Comparison of ENCODE assay signal across 10 cellular contexts in genomic region chr7:80833289-80834104, GRCh38.
A peak's percentile ranks its signal among the peaks of the same experiment; 100 is the strongest.
DNase-seq lines count a peak whose midpoint lies in the region; ATAC-seq and TF ChIP-seq lines count a peak whose summit lies in the region.
"Had no signal": no experiment of that assay in that cellular context is flagged by ENCODE, and none has a peak within 500 bp of the region (broad histone marks: within the 10 kb centered on the region; RNA-seq: fewer than 3 reads in every experiment).

No MANE protein-coding gene starts in this region.

- in situ Hi-C loops in KBM-7 (cut with MboI; ENCODE audit: low pct_unique_long_range_greater_than_20kb, low sequenced_read_pairs), result no loop called here

- H3K4me3 ChIP-seq in epithelial cell of proximal tubule (ENCODE audit: low read depth, low read length), result no peak overlapping the region

- intact Hi-C loops in left cardiac atrium (cut with DNase I), result no loop called here

- DNase-seq in NCI-H2171 treated with DMSO at 0.1 percent for 48 hours (lab: John Stamatoyannopoulos, UW), result peak; percentile 24
- no peak for DNase-seq in NCI-H2171 (lab: John Stamatoyannopoulos, UW)
- peak; percentile 94 for DNase-seq in NCI-H82 (lab: John Stamatoyannopoulos, UW)
- peak; percentile 52 for DNase-seq in epithelial cell of proximal tubule (ENCODE audit: low read depth)
- peak; percentile 18 for DNase-seq in stromal cell of bone marrow (ENCODE audit: low read depth)
- DNase-seq in left cardiac atrium, result no peak
- no peak for DNase-seq in KBM-7
- DNase-seq: GF-D8, NCI-H510A had no signal

- ATAC-seq in left cardiac atrium (no peak), GM21825 (IDR thresholded peaks at IDR 0.05; ENCODE audit: unreplicated experiment) (no peak)

- no peak for TF ChIP-seq CTCF in epithelial cell of proximal tubule (conservative IDR thresholded peaks at IDR 0.05; ENCODE audit: low read depth, low read length)

Comparison
In these comparisons a context has a peak if more than half of its experiments do, and no peak if none do; other contexts are left out.
1. DNase-seq: peak in NCI-H2171 treated with DMSO at 0.1 percent for 48 hours (single experiment), NCI-H82 (single experiment), epithelial cell of proximal tubule (single experiment) and stromal cell of bone marrow (single experiment); none in NCI-H2171 (single experiment), left cardiac atrium (single experiment) and KBM-7 (single experiment).